ENCODE assay signal across 25 cellular contexts in genomic region chr10:58465641-58466040, GRCh38. TPM values are rescaled to one million over a fixed set of nuclear protein-coding genes. Genes with fewer than 3 reads are reported as not detected.
DNase-seq lines count a peak whose midpoint lies in the region; ATAC-seq, FAIRE-seq and TF ChIP-seq lines count a peak whose summit lies in the region.
"Had no signal": no experiment of that assay in that cellular context is flagged by ENCODE, and none has a peak within 500 bp of the region (broad histone marks: within the 10 kb centered on the region; RNA-seq: fewer than 3 reads in every experiment).

No MANE protein-coding gene starts in this region.

- peaks cover 45% of the 10 kb centered on the region for H3K4me1 ChIP-seq in Caco-2
- no peaks in the 10 kb centered on the region for H3K4me1 ChIP-seq in H1 (replicated peaks in 1 of 4; ENCODE audit: control insufficient read depth in 3 of 4, insufficient read depth in 4 of 4, low read length in 3 of 4)
- peaks cover 2% of the 10 kb centered on the region for H3K4me1 ChIP-seq in mesenchymal stem cell (ENCODE audit: control insufficient read depth, insufficient read depth, low read depth, low read length)
- H3K4me1 ChIP-seq: HAP-1 had no signal

- H3K4me3 ChIP-seq in Caco-2 (ENCODE audit: low read depth, low read length), result no peak overlapping the region
- no peak overlapping the region for H3K4me3 ChIP-seq in H1 (ENCODE audit: extremely low read depth in 1 of 4, insufficient read depth in 2 of 4, low read depth in 3 of 4, low read length in 4 of 4)
- H3K4me3 ChIP-seq in mesenchymal stem cell (ENCODE audit: insufficient read depth in 1 of 2, low read depth in 1 of 2, low read length in 2 of 2), result peak overlapping the region in 1 of 2 experiments; percentile 10
- H3K4me3 ChIP-seq: HAP-1 had no signal

- H3K27ac ChIP-seq in H1 (ENCODE audit: low read depth, low read length) (no peak overlapping the region), mesenchymal stem cell (ENCODE audit: low read length, poor library complexity, severe bottlenecking) (no peak overlapping the region)

- no peaks in the 10 kb centered on the region for H4K20me1 ChIP-seq in H1 (replicated peaks in 1 of 2; ENCODE audit: control insufficient read depth in 1 of 2, insufficient read depth in 2 of 2, low read length in 2 of 2)

- no peaks in the 10 kb centered on the region for H3K79me2 ChIP-seq in H1 (ENCODE audit: control insufficient read depth in 1 of 2, insufficient read depth in 2 of 2, low read length in 2 of 2)

- intact Hi-C loops in Caco-2 (cut with micrococcal nuclease; ENCODE audit: unreplicated experiment), result no loop called here

- 62% methylated on average over 4 of the region's 4 CpGs; no CpG with 5 or more reads in 1 of the 2 experiments for WGBS in H1 (ENCODE audit: extremely low coverage in 1 of 2, insufficient coverage in 1 of 2, insufficient read length in 1 of 2, insufficient replicate concordance in 2 of 2, low coverage in 1 of 2, low lambda C conversion rate in 2 of 2, missing lambda C conversion rate in 1 of 2), 2 experiments
- 83% methylated on average over 3 of the region's 4 CpGs for WGBS in mesenchymal stem cell

- no peak overlapping the region for H2BK20ac ChIP-seq in H1 (ENCODE audit: low read length)

- peaks cover 34% of the 10 kb centered on the region for H3K9me3 Mint-ChIP-seq in Caco-2 (ENCODE audit: unreplicated experiment)

- H3K56ac ChIP-seq in H1 (replicated peaks; ENCODE audit: insufficient read length, low read depth, low read length), result no peak overlapping the region

- H3K9me3 ChIP-seq in Caco-2 (peaks cover 58% of the 10 kb centered on the region), H1 (ENCODE audit: insufficient read depth in 2 of 2, low read depth in 1 of 2, low read length in 1 of 2) (peaks cover 0 to 3% of the 10 kb centered on the region in 2 experiments; a peak in 2 of 4 replicates), mesenchymal stem cell (ENCODE audit: control insufficient read depth, low read length) (no peaks in the 10 kb centered on the region)
- H3K9me3 ChIP-seq: HAP-1 had no signal

- no peak for FAIRE-seq in H1 (lab: Jason Lieb, UNC)
- FAIRE-seq: G401.6 had no signal

- no peak overlapping the region for H4K8ac ChIP-seq in H1 (ENCODE audit: extremely low read depth, insufficient read depth, low read length)
- no peak overlapping the region for H4K8ac ChIP-seq in mesenchymal stem cell (ENCODE audit: low read length)

- no peak overlapping the region for H3K14ac ChIP-seq in H1 (ENCODE audit: insufficient read length)
- H3K14ac ChIP-seq in mesenchymal stem cell (ENCODE audit: low read length in 2 of 2), result no peak overlapping the region

- H3K18ac ChIP-seq in H1 (ENCODE audit: extremely low read depth, low read length), result no peak overlapping the region
- H3K18ac ChIP-seq in mesenchymal stem cell (ENCODE audit: low read depth in 1 of 2, low read length in 2 of 2), result no peak overlapping the region

- H3K27ac Mint-ChIP-seq in Caco-2 (ENCODE audit: unreplicated experiment), result peak overlapping the region; percentile 67
- H3K27ac Mint-ChIP-seq: IgD-negative memory B cell had no signal

- no peak overlapping the region for H2BK5ac ChIP-seq in H1 (ENCODE audit: low read depth, low read length)
- H2BK5ac ChIP-seq in mesenchymal stem cell (ENCODE audit: low read depth, low read length, poor library complexity, severe bottlenecking), result no peak overlapping the region

- H3K23ac ChIP-seq in H1 (ENCODE audit: insufficient read length) (no peak overlapping the region), mesenchymal stem cell (ENCODE audit: low read length in 2 of 2) (no peak overlapping the region)

- POLR2A ChIA-PET in Caco-2 (lab: Charles Lee), result no interaction called here
- POLR2A ChIA-PET in H1 (lab: Charles Lee; ENCODE audit: partially characterized antibody), result interaction anchor here (1.2 kb wide), 1 partner anchor 12 kb away, joined by 3 read pairs; no protein-coding TSS in a partner anchor

- no TSS peak for BruUV-seq in Caco-2 (replicated peaks; lab: Mats Ljungman, UMichigan)

- H2BK12ac ChIP-seq in H1 (ENCODE audit: low read depth, low read length) (no peak overlapping the region), mesenchymal stem cell (ENCODE audit: low read length in 2 of 2) (no peak overlapping the region)

- H2BK120ac ChIP-seq in H1 (replicated peaks; ENCODE audit: low read depth, low read length) (no peak overlapping the region), mesenchymal stem cell (ENCODE audit: low read depth, low read length) (no peak overlapping the region)

- no peaks in the 10 kb centered on the region for H3K27me3 ChIP-seq in Caco-2 (replicated peaks; ENCODE audit: control insufficient read depth, insufficient read depth, low read length)
- no peaks in the 10 kb centered on the region for H3K27me3 ChIP-seq in H1 (replicated peaks in 1 of 4; ENCODE audit: control insufficient read depth in 3 of 4, extremely low read depth in 1 of 4, insufficient read depth in 3 of 4, low read length in 3 of 4)
- H3K27me3 ChIP-seq in mesenchymal stem cell (ENCODE audit: control insufficient read depth in 1 of 2, insufficient read depth in 1 of 2, low read length in 2 of 2), result no peaks in the 10 kb centered on the region

- no peak overlapping the region for H3K4me2 ChIP-seq in H1 (ENCODE audit: insufficient read depth in 1 of 2, low read depth in 2 of 2, low read length in 2 of 2)
- H3K4me2 ChIP-seq in mesenchymal stem cell (ENCODE audit: low read length, poor library complexity, severe bottlenecking), result no peak overlapping the region

- H3K9ac ChIP-seq in H1 (replicated peaks in 1 of 4; ENCODE audit: extremely low read depth in 1 of 4, low read depth in 3 of 4, low read length in 3 of 4) (no peak overlapping the region), mesenchymal stem cell (ENCODE audit: low read length) (peak overlapping the region; percentile 58)

- H3K4me1 Mint-ChIP-seq in Caco-2 (ENCODE audit: low read depth, unreplicated experiment), result peaks cover 21% of the 10 kb centered on the region
- H3K4me1 Mint-ChIP-seq: IgD-negative memory B cell had no signal

- H3K27me3 Mint-ChIP-seq in Caco-2 (ENCODE audit: insufficient read depth, unreplicated experiment), result no peaks in the 10 kb centered on the region

- H3K23me2 ChIP-seq in H1 (ENCODE audit: low read depth, low read length), result no peaks in the 10 kb centered on the region; the same call in 1 of the 2 replicates

- H2AFZ ChIP-seq in H1 (ENCODE audit: low read length) (0 out of 2 replicates have a peak overlapping the region, but pooled peaks have one; percentile 66), mesenchymal stem cell (ENCODE audit: low read depth, low read length) (no peak overlapping the region)

- H2AK5ac ChIP-seq in H1 (ENCODE audit: low read depth, low read length), result no peak overlapping the region
- H2AK5ac ChIP-seq in mesenchymal stem cell (ENCODE audit: low read length, severe bottlenecking), result peak overlapping the region; percentile 77

- DNase-seq in Caco-2, result no peak
- DNase-seq in HT1080 (ENCODE audit: low read depth), result peak; percentile 32
- no peak for DNase-seq in H1 (ENCODE audit: low read depth in 1 of 2, low spot score in 2 of 2)
- no peak for DNase-seq in mesenchymal stem cell
- DNase-seq in amniotic stem cell (lab: John Stamatoyannopoulos, UW), result no peak
- DNase-seq: C1 segment of cervical spinal cord; DMS 273 treated with DMSO at 0.1 percent for 48 hours; DND-41; Kasumi-1; MM.1S; NCI-H1092; NCI-H146; NCI-H2029 treated with DMSO at 0.1 percent for 48 hours; NCI-H2171 treated with DMSO at 0.1 percent for 48 hours; NCI-H446; NCI-H69; NK-92 treated with Interleukin-12 subunit alpha and Interleukin-12 subunit beta, amount 100 ng/mL, for 24 hours; SHP77 treated with DMSO at 0.1 percent for 48 hours; T-helper 1 cell had no signal

- no peak overlapping the region for H3K4me3 Mint-ChIP-seq in Caco-2 (ENCODE audit: unreplicated experiment)
- H3K4me3 Mint-ChIP-seq: IgD-negative memory B cell had no signal

- no peak overlapping the region for H4K5ac ChIP-seq in H1 (ENCODE audit: insufficient read length, low read depth, low read length)

- ATAC-seq in HG03045 (IDR thresholded peaks at IDR 0.05; ENCODE audit: unreplicated experiment) (no peak), HG02840 (IDR thresholded peaks at IDR 0.05; ENCODE audit: low FRiP score, unreplicated experiment) (no peak)
- ATAC-seq: SK-N-SH treated with all-trans-retinoic acid at 6 μM for 48 hours had no signal

- TF ChIP-seq RAD21 in H1 (IDR thresholded peaks at IDR 0.05 in 1 of 2, conservative IDR thresholded peaks at IDR 0.05 in 1 of 2; ENCODE audit: low read depth in 2 of 2, low read length in 2 of 2), result no peak

- no peak overlapping the region for H2BK15ac ChIP-seq in H1 (ENCODE audit: low read length)
- H2BK15ac ChIP-seq in mesenchymal stem cell (ENCODE audit: low read depth, poor library complexity, severe bottlenecking), result no peak overlapping the region

- H3K36me3 Mint-ChIP-seq in Caco-2 (ENCODE audit: insufficient read depth, unreplicated experiment), result peaks cover 22% of the 10 kb centered on the region
- H3K36me3 Mint-ChIP-seq: IgD-negative memory B cell had no signal

- H4K91ac ChIP-seq in H1 (replicated peaks; ENCODE audit: insufficient read length, low read length) (no peak overlapping the region), mesenchymal stem cell (ENCODE audit: low read length) (no peak overlapping the region)

- CTCF ChIA-PET in Caco-2 (lab: Charles Lee), result no interaction called here
- CTCF ChIA-PET in H1 (lab: Charles Lee; ENCODE audit: partially characterized antibody), result interaction anchor here (1.0 to 3.2 kb wide), 7 partner anchors 12 to 164 kb away, joined by 3 to 16 read pairs (median 4); no protein-coding TSS in a partner anchor

- H3K36me3 ChIP-seq in Caco-2 (ENCODE audit: control insufficient read depth, insufficient read depth, low read length) (no peaks in the 10 kb centered on the region), H1 (ENCODE audit: control insufficient read depth in 2 of 4, insufficient read depth in 4 of 4, low read length in 3 of 4) (no peaks in the 10 kb centered on the region), mesenchymal stem cell (ENCODE audit: control insufficient read depth in 1 of 2, insufficient read depth in 2 of 2, low read depth in 1 of 2, low read length in 2 of 2) (no peaks in the 10 kb centered on the region)
- H3K36me3 ChIP-seq: HAP-1 had no signal

- no peak for TF ChIP-seq EP300 in H1 (IDR thresholded peaks at IDR 0.05; ENCODE audit: borderline replicate concordance in 1 of 2, low read depth in 2 of 2, low read length in 2 of 2)

- H3K4ac ChIP-seq in H1 (replicated peaks; ENCODE audit: insufficient read length, low read depth, low read length), result no peak overlapping the region
- no peak overlapping the region for H3K4ac ChIP-seq in mesenchymal stem cell (ENCODE audit: low read depth in 1 of 2, low read length in 2 of 2)

- TF ChIP-seq CTCF in Caco-2 (IDR thresholded peaks at IDR 0.05; ENCODE audit: insufficient read depth in 1 of 2, low read depth in 1 of 2, low read length in 1 of 2, severe bottlenecking in 1 of 2, unreplicated experiment in 1 of 2) (no peak), H1 (IDR thresholded peaks at IDR 0.05; ENCODE audit: control extremely low read depth in 1 of 3, insufficient read depth in 1 of 3, low read depth in 1 of 3, low read length in 3 of 3) (no peak)

- TF ChIP-seq POLR2A in H1 (IDR thresholded peaks at IDR 0.05; ENCODE audit: control extremely low read depth in 1 of 2, low read depth in 2 of 2, low read length in 2 of 2), result no peak

- H3K79me1 ChIP-seq in H1 (ENCODE audit: low read depth, low read length) (no peaks in the 10 kb centered on the region), mesenchymal stem cell (replicated peaks; ENCODE audit: low read length, poor library complexity, severe bottlenecking) (peaks cover 2% of the 10 kb centered on the region)

RNA-seq across cellular contexts. Expression of gene BICC1, which starts 47.0 kb away (rescaled TPM):
- total RNA-seq in Caco-2 (2022), result 118 and 122 TPM in 2 replicates
- total RNA-seq in HT1080 (2014; rRNA removed; shearing (Covaris generic)), result 7.9 and 8.7 TPM in 2 replicates
- 2.7 and 3.5 TPM in 2 replicates for polyA plus RNA-seq in HT1080 (2015; cell fraction: cytosol; rRNA removed)
- 3.0 and 3.2 TPM in 2 replicates for polyA plus RNA-seq in HT1080 (2015; cell fraction: nucleus; rRNA removed)
- 0.73 and 1.0 TPM in 2 replicates for total RNA-seq in H1 (2021; fragmentation: NEBNext Ultra II Directional; extraction: Animal tissue kit (Norgen Biotek cat#: 25700))
- polyA plus RNA-seq in H1 (2011; rRNA removed), result 0.20 and 0.31 TPM in 2 replicates
- 0.22 TPM for polyA plus RNA-seq in H1 (2011; cell fraction: cytosol; rRNA removed)
- polyA plus RNA-seq in H1 (2011; cell fraction: nucleus; rRNA removed), result 0.60 TPM
- polyA plus RNA-seq in H1 (2012, experiment 1 of 2), result 0.23 to 0.60 TPM (median 0.49 TPM) in 4 replicates
- polyA plus RNA-seq in H1 (2012, experiment 2 of 2), result 0.07 TPM
- 0.73 TPM for polyA plus RNA-seq in H1 (2013, experiment 1 of 2)
- 0.66 TPM for polyA plus RNA-seq in H1 (2013, experiment 2 of 2)
- 1.9 and 2.7 TPM in 2 replicates for polyA minus RNA-seq in H1 (2011; rRNA and poly(A)+ RNA removed)
- 0.66 TPM for polyA minus RNA-seq in H1 (2011; cell fraction: cytosol; rRNA and poly(A)+ RNA removed)
- polyA minus RNA-seq in H1 (2011; cell fraction: nucleus; rRNA and poly(A)+ RNA removed), result 2.1 TPM
- 4.7 TPM for polyA plus RNA-seq in mesenchymal stem cell (2013, experiment 1 of 2)
- polyA plus RNA-seq in mesenchymal stem cell (2013, experiment 2 of 2), result 5.0 TPM
- polyA plus RNA-seq: IgD-negative memory B cell had no signal

Comparison
In these comparisons a context has a peak if more than half of its experiments do, and no peak if none do; other contexts are left out.
1. RNA of gene BICC1, which starts 47.0 kb away (total RNA-seq): 118 to 122 TPM in Caco-2; 7.9 to 8.7 TPM in HT1080 and 0.73 to 1.0 TPM in H1; every median in the first group is over 10 times any median in the second.